ENCODE assay signal across 24 cellular contexts in the genomic region with DNA sequence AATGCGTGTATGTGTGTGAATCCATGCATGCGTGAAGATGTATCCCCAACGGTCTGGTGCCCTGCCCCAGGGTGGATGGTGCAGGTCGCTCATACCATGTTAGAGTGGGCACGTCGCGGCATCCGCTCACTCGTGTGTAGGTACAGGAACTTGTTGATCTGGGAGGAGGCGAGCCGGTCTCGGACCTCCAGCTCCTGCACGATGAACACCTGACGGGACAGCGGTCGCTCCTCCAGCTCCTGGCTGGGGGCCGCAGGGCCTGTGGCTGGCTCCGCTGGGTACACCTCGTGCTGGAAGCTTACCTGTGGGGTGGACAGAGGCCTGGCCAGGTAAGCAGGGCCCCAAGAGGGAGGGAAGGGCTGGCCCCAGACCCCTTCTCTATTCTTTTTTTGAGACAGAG. TPM values are rescaled to one million over a fixed set of nuclear protein-coding genes. Genes with fewer than 3 reads are reported as not detected.
"Had no signal": no experiment of that assay in that cellular context is flagged by ENCODE, and none has a peak within 500 bp of the region (broad histone marks: within the 10 kb centered on the region; RNA-seq: fewer than 3 reads in every experiment).

No MANE protein-coding gene starts in this region.

- DNase-seq: activated CD4-positive, alpha-beta memory T cell treated with anti-CD3 and anti-CD28 coated beads, Interleukin-2, amount 10 ng/mL, durations not matched to agents 7 days and 5 days; activated CD4-positive, alpha-beta T cell treated with anti-CD3 and anti-CD28 coated beads for 36 hours; activated CD4-positive, alpha-beta T cell treated with anti-CD3 and anti-CD28 coated beads, Interleukin-2, amount 50 U/mL, for 1 hour; activated gamma-delta T cell; activated T-cell treated with anti-CD3 and anti-CD28 coated beads for 4 hours; activated T-cell treated with anti-CD3 and anti-CD28 coated beads, Interleukin-2, amount 50 U/mL, for 48 hours; caudate nucleus; Karpas-422; MM.1S; NCI-H1105; NCI-H1436; NCI-H1694 treated with DMSO at 0.1 percent for 48 hours; NCI-H2029 treated with DMSO at 0.1 percent for 48 hours; NCI-H446; NCI-H524; Peyer's patch; SHP77 treated with DMSO at 0.1 percent for 48 hours; WERI-Rb-1 had no signal

- H3K27me3 ChIP-seq: breast epithelium, Peyer's patch had no signal

- H3K27ac ChIP-seq: breast epithelium, Peyer's patch, WERI-Rb-1 had no signal

- H3K4me1 ChIP-seq: breast epithelium had no signal

- ATAC-seq: activated CD4-positive, alpha-beta T cell treated with anti-CD3 and anti-CD28 coated beads for 36 hours; activated T-helper 17 cell treated with anti-CD3 and anti-CD28 coated beads, Interleukin-2, amount 50 U/mL, for 72 hours had no signal

- H3K9me3 ChIP-seq: breast epithelium, Peyer's patch had no signal

- H3K4me3 ChIP-seq: breast epithelium, Peyer's patch had no signal

RNA-seq across cellular contexts. Expression of gene GPHA2, which starts 37.2 kb away (rescaled TPM):
- total RNA-seq: activated CD4-positive, alpha-beta memory T cell treated with anti-CD3 and anti-CD28 coated beads, Interleukin-2, amount 10 ng/mL, durations not matched to agents 7 days and 5 days; activated CD8-positive, alpha-beta memory T cell treated with anti-CD3 and anti-CD28 coated beads for 36 hours; aorta; breast epithelium; Peyer's patch; SK-MEL-5; T-helper 2 cell treated with Interferon-gamma antibody and Interleukin-4, amounts not matched to agents 100 ng/mL and 5 ng/mL, for 36 hours had no signal
